In the genomic region with DNA sequence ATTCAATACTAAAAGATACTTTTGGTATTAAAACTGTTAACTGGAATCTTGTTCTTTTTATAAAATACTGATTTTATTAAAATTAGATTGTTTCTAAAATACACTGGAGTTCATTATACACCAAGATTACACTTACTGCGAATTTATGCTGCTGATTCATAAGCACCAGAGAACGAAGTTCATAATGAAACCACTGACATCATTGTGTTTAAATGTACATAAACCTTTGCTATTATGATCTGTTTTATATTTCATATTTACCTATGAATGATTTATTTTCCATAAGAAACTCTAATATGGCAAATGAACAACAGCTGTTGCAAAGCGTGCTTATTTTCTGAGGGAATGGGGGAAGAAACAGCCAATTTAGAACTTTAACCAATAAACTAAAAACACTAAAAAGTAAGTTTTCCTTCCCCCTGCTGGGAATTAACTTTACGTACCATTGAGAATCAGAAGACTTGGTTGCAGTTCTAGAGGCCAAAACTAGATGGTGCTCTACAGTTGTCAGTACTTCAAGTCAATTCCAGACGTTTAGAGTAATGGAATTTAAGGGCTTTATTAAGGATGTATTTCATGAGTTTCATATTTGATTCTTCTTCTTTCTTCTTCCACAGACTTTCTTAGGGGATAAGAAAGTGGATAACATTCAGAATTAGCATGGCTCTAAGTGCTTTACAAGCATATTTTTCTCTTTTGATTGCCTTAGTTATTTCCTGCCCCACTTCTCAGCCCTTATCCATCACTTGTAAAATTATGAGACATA, we compare ENCODE assay signal across 8 cellular contexts. TPM values are rescaled to one million over a fixed set of nuclear protein-coding genes. Genes with fewer than 3 reads are reported as not detected.
DNase-seq lines count a peak whose midpoint lies in the region; ATAC-seq, FAIRE-seq and TF ChIP-seq lines count a peak whose summit lies in the region.

No MANE protein-coding gene starts in this region.

- no peak overlapping the region for H3K4me2 ChIP-seq in keratinocyte (ENCODE audit: control insufficient read depth, extremely low read depth, insufficient read depth, low read depth, low read length)

- dilution Hi-C loops in keratinocyte (cut with MboI; ENCODE audit: extremely low pct_ligation_motif_present, low sequenced_read_pairs) = no loop called here

- no peaks in the 10 kb centered on the region for H3K79me2 ChIP-seq in keratinocyte (ENCODE audit: control insufficient read depth, insufficient read depth, low read length)

- H3K36me3 ChIP-seq in keratinocyte (ENCODE audit: control insufficient read depth in 2 of 2, extremely low read depth in 1 of 2, insufficient read depth in 2 of 2, low read length in 2 of 2) (no peaks in the 10 kb centered on the region), testis (ENCODE audit: low read depth, missing control alignments) (no peaks in the 10 kb centered on the region)

- in situ Hi-C loops in astrocyte of the cerebellum (cut with HindIII; ENCODE audit: low sequenced_read_pairs) = no loop called here

- H3K27ac ChIP-seq in keratinocyte (ENCODE audit: control insufficient read depth, insufficient read depth, low read length) (no peak overlapping the region), testis (no peak overlapping the region)

- peak; percentile 84 for TF ChIP-seq CTCF in astrocyte of the cerebellum (IDR thresholded peaks at IDR 0.05; ENCODE audit: low read depth, low read length, missing control alignments)
- peak in 2 of 3 experiments; percentile 71 to 77 for TF ChIP-seq CTCF in keratinocyte (optimal IDR thresholded peaks at IDR 0.05 in 1 of 3, IDR thresholded peaks at IDR 0.05 in 1 of 3, conservative IDR thresholded peaks at IDR 0.05 in 1 of 3; ENCODE audit: extremely low read depth in 1 of 3, insufficient read depth in 2 of 3, low read length in 3 of 3)
- TF ChIP-seq CTCF in testis (IDR thresholded peaks at IDR 0.05) = peak; percentile 13 to 61 (median 37)

- no peak overlapping the region for H2AFZ ChIP-seq in keratinocyte (ENCODE audit: control insufficient read depth, low read length)

- peak; percentile 74 for ATAC-seq in GM18870 (IDR thresholded peaks at IDR 0.05; ENCODE audit: unreplicated experiment)
- peak; percentile 66 for ATAC-seq in HG03064 (IDR thresholded peaks at IDR 0.05; ENCODE audit: low read depth, unreplicated experiment)
- no peak for ATAC-seq in sciatic nerve

- intact Hi-C loops in testis (cut with DNase I; ENCODE audit: low total_unique reads) = no loop called here
- intact Hi-C loops in sciatic nerve (cut with DNase I) = no loop called here

- peaks cover 2% of the 10 kb centered on the region for H3K9me1 ChIP-seq in keratinocyte (ENCODE audit: control insufficient read depth, extremely low read depth, insufficient read depth, low read length)

- H3K9ac ChIP-seq in keratinocyte (ENCODE audit: control insufficient read depth, extremely low read depth, insufficient read depth, low read length) = no peak overlapping the region

- peak; percentile 45 for DNase-seq in DMS 273 treated with DMSO at 0.1 percent for 48 hours (lab: John Stamatoyannopoulos, UW)
- DNase-seq in NCI-H345 (lab: John Stamatoyannopoulos, UW) = peak; percentile 42
- DNase-seq in astrocyte of the cerebellum (ENCODE audit: low read depth) = peak; percentile 53
- DNase-seq in keratinocyte (ENCODE audit: low read depth, low spot score) = no peak
- DNase-seq in testis = peak; percentile 51
- no peak for DNase-seq in sciatic nerve (ENCODE audit: low spot score)

- no peaks in the 10 kb centered on the region for H3K9me3 ChIP-seq in keratinocyte (ENCODE audit: control insufficient read depth, low read depth, low read length)
- no peaks in the 10 kb centered on the region for H3K9me3 ChIP-seq in testis

- H3K4me1 ChIP-seq in keratinocyte (ENCODE audit: control insufficient read depth, extremely low read depth, insufficient read depth, low read length) (no peaks in the 10 kb centered on the region), testis (no peaks in the 10 kb centered on the region)

- no peaks in the 10 kb centered on the region for H4K20me1 ChIP-seq in keratinocyte (ENCODE audit: control insufficient read depth, extremely low read depth, insufficient read depth, low read length)

- no peak for TF ChIP-seq POLR2A in testis (IDR thresholded peaks at IDR 0.05)

- WGBS in testis, 2 donors = 19 to 31% methylated on average over 5 of the region's 5 CpGs

- H3K27me3 ChIP-seq in keratinocyte (ENCODE audit: control insufficient read depth, extremely low read depth, insufficient read depth, low read length) (no peaks in the 10 kb centered on the region), testis (no peaks in the 10 kb centered on the region)

- H3K4me3 ChIP-seq in astrocyte of the cerebellum (ENCODE audit: low read depth, low read length) = no peak overlapping the region
- H3K4me3 ChIP-seq in keratinocyte (ENCODE audit: control insufficient read depth in 2 of 3, extremely low read depth in 1 of 3, insufficient read depth in 2 of 3, low read depth in 1 of 3, low read length in 3 of 3) = no peak overlapping the region
- no peak overlapping the region for H3K4me3 ChIP-seq in testis

- peak; percentile 77 for FAIRE-seq in keratinocyte (lab: Jason Lieb, UNC)

RNA-seq across cellular contexts. Expression of a gene that starts 30.8 kb away (rescaled TPM):
- polyA plus RNA-seq in keratinocyte = not detected in 3 replicates
- not detected for polyA plus RNA-seq in keratinocyte (2011; ENCODE audit: low read depth)
- polyA plus RNA-seq in keratinocyte (2011; cell fraction: cytosol; rRNA removed) = not detected in 2 replicates
- polyA plus RNA-seq in keratinocyte (2011; cell fraction: nucleus; rRNA removed) = not detected in 2 replicates
- polyA plus RNA-seq in keratinocyte (2012; ENCODE audit: low replicate concordance) = not detected in 2 replicates
- 0.03 TPM in 1 of 3 replicates, not detected in the others for polyA minus RNA-seq in keratinocyte
- not detected for polyA minus RNA-seq in keratinocyte (2011; cell fraction: cytosol; rRNA and poly(A)+ RNA removed)
- polyA minus RNA-seq in keratinocyte (2011; cell fraction: nucleus; rRNA and poly(A)+ RNA removed) = not detected in 2 replicates
- 1 to 10 TPM; 1.4 to 2.5 TPM for total RNA-seq in testis
- 0.30 TPM for polyA plus RNA-seq in testis (ENCODE audit: insufficient read depth, low read depth, low replicate concordance)
- 0.98 TPM for total RNA-seq in sciatic nerve

RNA-seq across cellular contexts. Expression of a gene that starts 38.8 kb away (rescaled TPM):
- polyA plus RNA-seq in keratinocyte = 16.2 to 30.1 TPM (median 18.5 TPM) in 3 replicates
- polyA plus RNA-seq in keratinocyte (2011; ENCODE audit: low read depth) = 121 TPM
- polyA plus RNA-seq in keratinocyte (2011; cell fraction: cytosol; rRNA removed) = 8.4 and 16.7 TPM in 2 replicates
- polyA plus RNA-seq in keratinocyte (2011; cell fraction: nucleus; rRNA removed) = 25.2 and 45.1 TPM in 2 replicates
- 15.0 and 26.0 TPM in 2 replicates for polyA plus RNA-seq in keratinocyte (2012; ENCODE audit: low replicate concordance)
- polyA minus RNA-seq in keratinocyte = 3.6 to 14.6 TPM (median 8.1 TPM) in 3 replicates
- 9.6 TPM for polyA minus RNA-seq in keratinocyte (2011; cell fraction: cytosol; rRNA and poly(A)+ RNA removed)
- 17.4 and 25.7 TPM in 2 replicates for polyA minus RNA-seq in keratinocyte (2011; cell fraction: nucleus; rRNA and poly(A)+ RNA removed)
- 10 to 100 TPM; 49.2 to 54.4 TPM for total RNA-seq in testis
- polyA plus RNA-seq in testis (ENCODE audit: insufficient read depth, low read depth, low replicate concordance) = 43.0 TPM
- 95.8 TPM for total RNA-seq in sciatic nerve

Comparison
In these comparisons a context has a peak if more than half of its experiments do, and no peak if none do; other contexts are left out.
1. DNase-seq: peak in DMS 273 treated with DMSO at 0.1 percent for 48 hours (single experiment), NCI-H345 (single experiment), astrocyte of the cerebellum (single experiment) and testis (single experiment); none in keratinocyte (single experiment) and sciatic nerve (single experiment).
2. Peak in every context shown above with its lines, with median percentiles within 50 percentile points of each other: CTCF ChIP-seq.